ENCODE assay signal across 14 cellular contexts in genomic region chr6:15987569-15987968, GRCh38.
DNase-seq lines count a peak whose midpoint lies in the region; FAIRE-seq and TF ChIP-seq lines count a peak whose summit lies in the region.
"Had no signal": no experiment of that assay in that cellular context is flagged by ENCODE, and none has a peak within 500 bp of the region (broad histone marks: within the 10 kb centered on the region; RNA-seq: fewer than 3 reads in every experiment).

No MANE protein-coding gene starts in this region.

- no peak for FAIRE-seq in RCC 7860 (lab: Jason Lieb, UNC)

- H3K4me1 Mint-ChIP-seq in activated T-helper 1 cell treated with anti-CD3 and anti-CD28 coated beads, Interleukin-12 subunit alpha, Interleukin-12 subunit beta, Interleukin-2, Interleukin-4 antibody, amounts not matched to agents 30 ng/mL and 10 ng/mL and 1 ng/mL, durations not matched to agents 14 hours and 24 hours and 36 hours (ENCODE audit: low read depth): peaks cover 28% of the 10 kb centered on the region
- H3K4me1 Mint-ChIP-seq: nephron had no signal

- H3K27me3 Mint-ChIP-seq in activated T-helper 1 cell treated with anti-CD3 and anti-CD28 coated beads, Interleukin-12 subunit alpha, Interleukin-12 subunit beta, Interleukin-2, Interleukin-4 antibody, amounts not matched to agents 30 ng/mL and 10 ng/mL and 1 ng/mL, durations not matched to agents 14 hours and 24 hours and 36 hours (ENCODE audit: insufficient read depth): peaks cover 3% of the 10 kb centered on the region

- DNase-seq in A172 (ENCODE audit: low spot score) (peak; percentile 38), HT1080 (ENCODE audit: low read depth) (peak; percentile 64), NCI-H748 treated with DMSO at 0.1 percent for 48 hours (lab: John Stamatoyannopoulos, UW) (peak; percentile 36), fibroblast of the aortic adventitia (ENCODE audit: low read depth) (peak; percentile 0), LoVo (ENCODE audit: low spot score) (no peak), RCC 7860 (ENCODE audit: low spot score) (no peak), SW 1271 (lab: John Stamatoyannopoulos, UW) (no peak)
- DNase-seq in activated T-helper 1 cell treated with anti-CD3 and anti-CD28 coated beads, Interleukin-12 subunit alpha, Interleukin-12 subunit beta, Interleukin-2, Interleukin-4 antibody, amounts not matched to agents 30 ng/mL and 10 ng/mL and 1 ng/mL, durations not matched to agents 14 hours and 24 hours and 36 hours (ENCODE audit: low spot score): no peak
- DNase-seq: activated CD4-positive, alpha-beta T cell treated with anti-CD3 and anti-CD28 coated beads for 1 hour; HCEC 1CT; left colon; right lobe of liver; stimulated activated naive CD8-positive, alpha-beta T cell treated with anti-CD3 and anti-CD28 coated beads, Interleukin-15, Interleukin-2, amounts not matched to agents 100 U/mL and 50 U/mL, for 24 hours had no signal

- no peak for TF ChIP-seq CTCF in fibroblast of the aortic adventitia (IDR thresholded peaks at IDR 0.05; ENCODE audit: insufficient read depth, low read length)

- H3K27ac Mint-ChIP-seq in activated T-helper 1 cell treated with anti-CD3 and anti-CD28 coated beads, Interleukin-12 subunit alpha, Interleukin-12 subunit beta, Interleukin-2, Interleukin-4 antibody, amounts not matched to agents 30 ng/mL and 10 ng/mL and 1 ng/mL, durations not matched to agents 14 hours and 24 hours and 36 hours: no peak overlapping the region
- H3K27ac Mint-ChIP-seq: nephron had no signal

- H3K4me3 ChIP-seq in fibroblast of the aortic adventitia (ENCODE audit: low read depth, low read length): no peak overlapping the region
- H3K4me3 ChIP-seq: right lobe of liver had no signal

- no peaks in the 10 kb centered on the region for H3K36me3 Mint-ChIP-seq in activated T-helper 1 cell treated with anti-CD3 and anti-CD28 coated beads, Interleukin-12 subunit alpha, Interleukin-12 subunit beta, Interleukin-2, Interleukin-4 antibody, amounts not matched to agents 30 ng/mL and 10 ng/mL and 1 ng/mL, durations not matched to agents 14 hours and 24 hours and 36 hours (ENCODE audit: low read depth)

- H3K9me3 Mint-ChIP-seq in activated T-helper 1 cell treated with anti-CD3 and anti-CD28 coated beads, Interleukin-12 subunit alpha, Interleukin-12 subunit beta, Interleukin-2, Interleukin-4 antibody, amounts not matched to agents 30 ng/mL and 10 ng/mL and 1 ng/mL, durations not matched to agents 14 hours and 24 hours and 36 hours: peaks cover 4% of the 10 kb centered on the region
- H3K9me3 Mint-ChIP-seq: nephron had no signal

- H3K4me3 Mint-ChIP-seq in activated T-helper 1 cell treated with anti-CD3 and anti-CD28 coated beads, Interleukin-12 subunit alpha, Interleukin-12 subunit beta, Interleukin-2, Interleukin-4 antibody, amounts not matched to agents 30 ng/mL and 10 ng/mL and 1 ng/mL, durations not matched to agents 14 hours and 24 hours and 36 hours: no peak overlapping the region
- H3K4me3 Mint-ChIP-seq: nephron had no signal

- intact Hi-C loops in activated T-helper 1 cell treated with anti-CD3 and anti-CD28 coated beads, Interleukin-12 subunit alpha, Interleukin-12 subunit beta, Interleukin-2, Interleukin-4 antibody, amounts not matched to agents 30 ng/mL and 10 ng/mL and 1 ng/mL, durations not matched to agents 14 hours and 24 hours and 36 hours (cut with micrococcal nuclease): loop anchor here (5.0 kb wide), 1 partner anchor 295 kb away; no protein-coding TSS in a partner anchor

Comparison
In these comparisons a context has a peak if more than half of its experiments do, and no peak if none do; other contexts are left out.
1. DNase-seq: peak in A172 (single experiment), HT1080 (single experiment), NCI-H748 treated with DMSO at 0.1 percent for 48 hours (single experiment) and fibroblast of the aortic adventitia (single experiment); none in LoVo (single experiment), activated T-helper 1 cell treated with anti-CD3 and anti-CD28 coated beads, Interleukin-12 subunit alpha, Interleukin-12 subunit beta, Interleukin-2, Interleukin-4 antibody, amounts not matched to agents 30 ng/mL and 10 ng/mL and 1 ng/mL, durations not matched to agents 14 hours and 24 hours and 36 hours (single experiment), RCC 7860 (single experiment) and SW 1271 (0 of 2).